9 cellular contexts compared by ENCODE assay signal in genomic region chr5:142726188-142726731, GRCh38. TPM values are rescaled to one million over a fixed set of nuclear protein-coding genes. Genes with fewer than 3 reads are reported as not detected.
A peak's percentile ranks its signal among the peaks of the same experiment; 100 is the strongest.
DNase-seq lines count a peak whose midpoint lies in the region; ATAC-seq, FAIRE-seq and TF ChIP-seq lines count a peak whose summit lies in the region.
"Had no signal": no experiment of that assay in that cellular context is flagged by ENCODE, and none has a peak within 500 bp of the region (broad histone marks: within the 10 kb centered on the region; RNA-seq: fewer than 3 reads in every experiment).

No MANE protein-coding gene starts in this region.

- H3K4me1 Mint-ChIP-seq in chondrocyte (ENCODE audit: low read depth) = peaks cover 45% of the 10 kb centered on the region

- H3K27me3 Mint-ChIP-seq in chondrocyte (ENCODE audit: low read depth) = no peaks in the 10 kb centered on the region

- H3K4me1 ChIP-seq in gastrocnemius medialis = peaks cover 2 to 14% of the 10 kb centered on the region in 2 donors
- peaks cover 0 to 9% (median 0%) of the 10 kb centered on the region in 3 donors for H3K4me1 ChIP-seq in esophagus squamous epithelium
- no peaks in the 10 kb centered on the region for H3K4me1 ChIP-seq in small intestine (ENCODE audit: control insufficient read depth in 2 of 2, insufficient read depth in 1 of 2, low read depth in 1 of 2, low read length in 1 of 2)

- peak overlapping the region; percentile 96 for H3K27ac Mint-ChIP-seq in chondrocyte (ENCODE audit: unreplicated experiment)

- H3K36me3 Mint-ChIP-seq in chondrocyte (ENCODE audit: low read depth) = no peaks in the 10 kb centered on the region

- H3K4me3 Mint-ChIP-seq in chondrocyte (ENCODE audit: unreplicated experiment) = no peak overlapping the region

- H3K27me3 ChIP-seq in gastrocnemius medialis (no peaks in the 10 kb centered on the region), esophagus squamous epithelium (no peaks in the 10 kb centered on the region), small intestine (ENCODE audit: control insufficient read depth in 2 of 2, insufficient read depth in 2 of 2, low read length in 2 of 2) (no peaks in the 10 kb centered on the region)
- H3K27me3 ChIP-seq: dorsolateral prefrontal cortex had no signal

- DNase-seq in MV-4-11 (lab: John Stamatoyannopoulos, UW) = peak; percentile 92
- no peak for DNase-seq in chondrocyte (ENCODE audit: low spot score)
- DNase-seq in gastrocnemius medialis = no peak
- no peak for DNase-seq in esophagus squamous epithelium (lab: John Stamatoyannopoulos, UW)
- DNase-seq in small intestine = no peak
- DNase-seq: dorsolateral prefrontal cortex had no signal

- in situ Hi-C loops in gastrocnemius medialis (cut with MboI; ENCODE audit: low sequenced_read_pairs in 4 of 4) = loop anchor here in 1 of 4 donors (10.0 kb wide), 1 partner anchor 149 kb away; no protein-coding TSS in a partner anchor

- TF ChIP-seq CTCF in chondrocyte (IDR thresholded peaks at IDR 0.05) (no peak), gastrocnemius medialis (IDR thresholded peaks at IDR 0.05 in 4 of 5, conservative IDR thresholded peaks at IDR 0.05 in 1 of 5) (no peak), esophagus squamous epithelium (IDR thresholded peaks at IDR 0.05) (no peak)

- no peaks in the 10 kb centered on the region for H3K9me3 ChIP-seq in gastrocnemius medialis
- H3K9me3 ChIP-seq in esophagus squamous epithelium = no peaks in the 10 kb centered on the region
- H3K9me3 ChIP-seq in small intestine (ENCODE audit: control insufficient read depth, low read depth) = no peaks in the 10 kb centered on the region

- FAIRE-seq in small intestine (lab: Jason Lieb, UNC) = no peak

- no peak for TF ChIP-seq POLR2A in gastrocnemius medialis (IDR thresholded peaks at IDR 0.05)
- TF ChIP-seq POLR2A in esophagus squamous epithelium (IDR thresholded peaks at IDR 0.05) = no peak

- no peak overlapping the region for H3K4me3 ChIP-seq in gastrocnemius medialis
- H3K4me3 ChIP-seq in esophagus squamous epithelium = no peak overlapping the region
- H3K4me3 ChIP-seq in small intestine (ENCODE audit: low read depth in 1 of 2, low read length in 2 of 2) = no peak overlapping the region
- H3K4me3 ChIP-seq: dorsolateral prefrontal cortex had no signal

- WGBS in esophagus squamous epithelium, 2 donors = 21 to 23% methylated on average over 2 of the region's 2 CpGs
- WGBS in small intestine, 3 donors = 59 to 90% (median 84%) methylated on average over 2 of the region's 2 CpGs

- intact Hi-C loops in gastrocnemius medialis (cut with DNase I; ENCODE audit: low total_unique reads) = no loop called here
- intact Hi-C loops in esophagus squamous epithelium (cut with DNase I) = no loop called here

- no peaks in the 10 kb centered on the region for H3K36me3 ChIP-seq in gastrocnemius medialis
- H3K36me3 ChIP-seq in esophagus squamous epithelium = no peaks in the 10 kb centered on the region
- no peaks in the 10 kb centered on the region for H3K36me3 ChIP-seq in small intestine (ENCODE audit: control insufficient read depth in 2 of 2, insufficient read depth in 2 of 2, low read length in 2 of 2)

- H3K27ac ChIP-seq in gastrocnemius medialis = peak overlapping the region in 3 of 4 donors; percentile 21 to 44 (median 23)
- no peak overlapping the region for H3K27ac ChIP-seq in esophagus squamous epithelium
- H3K27ac ChIP-seq in small intestine (ENCODE audit: low read depth in 1 of 2, low read length in 1 of 2) = no peak overlapping the region

- no peaks in the 10 kb centered on the region for H3K9me3 Mint-ChIP-seq in chondrocyte (ENCODE audit: low read depth)

- peak; percentile 65 for ATAC-seq in GM18870 (IDR thresholded peaks at IDR 0.05; ENCODE audit: unreplicated experiment)
- ATAC-seq in gastrocnemius medialis = peak; percentile 92 to 93
- ATAC-seq in HG03025 (IDR thresholded peaks at IDR 0.05; ENCODE audit: low FRiP score, unreplicated experiment) = no peak

RNA-seq across cellular contexts. Expression of gene FGF1, which starts 40.4 kb away (rescaled TPM):
- total RNA-seq in chondrocyte = 2.9 to 7.9 TPM (median 6.9 TPM) in 3 replicates
- 1 to 10 TPM in 2 of 4 donors, under 1 TPM in 2; 0.41 to 2.1 (median 1.2) TPM for total RNA-seq in gastrocnemius medialis
- 1 to 10 TPM in 2 of 4 donors, under 1 TPM in 1, not detected in 1; 0.38 to 2.4 (median 1.6) TPM for total RNA-seq in esophagus squamous epithelium
- 1 to 10 TPM in 1 of 3 donors, under 1 TPM in 1, not detected in 1; 0.27 to 2.8 TPM for polyA plus RNA-seq in small intestine
- total RNA-seq: activated CD8-positive, alpha-beta memory T cell treated with anti-CD3 and anti-CD28 coated beads for 36 hours had no signal

RNA-seq across cellular contexts. Expression of gene ARHGAP26, which starts 43.9 kb away (rescaled TPM):
- total RNA-seq in chondrocyte (6.0 to 16.7 TPM (median 16.4 TPM) in 3 replicates), gastrocnemius medialis (10 to 100 TPM in 3 of 4 donors, 1 to 10 TPM in 1; 9.1 to 22.4 (median 13.4) TPM), esophagus squamous epithelium (10 to 100 TPM in 3 of 4 donors, 1 to 10 TPM in 1; 4.4 to 18.7 (median 15.4) TPM)
- 10 to 100 TPM in 2 of 3 donors, 1 to 10 TPM in 1; 7.6 to 12.3 (median 10.7) TPM for polyA plus RNA-seq in small intestine

Comparison
In these comparisons a context has a peak if more than half of its experiments do, and no peak if none do; other contexts are left out.
1. H3K27ac ChIP-seq: peak in gastrocnemius medialis (3 of 4); none in esophagus squamous epithelium (0 of 4) and small intestine (0 of 2).